In genomic region chr12:106290666-106291065, GRCh38 we compare ENCODE assay signal across 17 cellular contexts. TPM values are rescaled to one million over a fixed set of nuclear protein-coding genes. Genes with fewer than 3 reads are reported as not detected.
DNase-seq lines count a peak whose midpoint lies in the region; ATAC-seq, FAIRE-seq and TF ChIP-seq lines count a peak whose summit lies in the region.
"Had no signal": no experiment of that assay in that cellular context is flagged by ENCODE, and none has a peak within 500 bp of the region (broad histone marks: within the 10 kb centered on the region; RNA-seq: fewer than 3 reads in every experiment).

No MANE protein-coding gene starts in this region.

- CTCF ChIA-PET in A549 (lab: Yijun Ruan, JAX) = interaction anchor here (0.6 to 1.8 kb wide), 6 partner anchors 10 to 67 kb away, joined by 3 to 5 read pairs (median 4); partner anchors contain the start of gene POLR3B

- TF ChIP-seq CTCF in A549 (IDR thresholded peaks at IDR 0.05) (no peak), VCaP (conservative IDR thresholded peaks at IDR 0.05) (no peak), mucosa of descending colon (IDR thresholded peaks at IDR 0.05) (no peak)

- ATAC-seq in A549 = no peak
- peak; percentile 69 for ATAC-seq in mucosa of descending colon
- no peak for ATAC-seq in left cardiac atrium

- POLR2A ChIA-PET in A549 (lab: Yijun Ruan, JAX) = interaction anchor here (1.7 kb wide), 1 partner anchor 44 kb away, joined by 3 read pairs; no protein-coding TSS in a partner anchor

- FAIRE-seq in A549 (lab: Jason Lieb, UNC) = no peak
- FAIRE-seq: A204.1, G401.6, GM12891 had no signal

- WGBS in A549 (ENCODE audit: missing lambda C conversion rate) = 54% methylated on average over 2 of the region's 2 CpGs

- intact Hi-C loops in mucosa of descending colon (cut with DNase I, micrococcal nuclease) = no loop called here
- intact Hi-C loops in left cardiac atrium (cut with DNase I) = no loop called here

- 0 out of 3 replicates have a peak, but pooled peaks cover 5% of the 10 kb centered on the region for H3K9me3 ChIP-seq in A549
- H3K9me3 ChIP-seq in mucosa of descending colon = no peaks in the 10 kb centered on the region
- H3K9me3 ChIP-seq: BE2C had no signal

- H3K4me3 ChIP-seq in A549 (no peak overlapping the region), mucosa of descending colon (no peak overlapping the region)

- no peaks in the 10 kb centered on the region for H3K36me3 ChIP-seq in mucosa of descending colon (ENCODE audit: low read depth)
- H3K36me3 ChIP-seq: BE2C had no signal

- no peak for TF ChIP-seq POLR2A in A549 (IDR thresholded peaks at IDR 0.05; ENCODE audit: low read length)

- TF ChIP-seq EP300 in A549 (IDR thresholded peaks at IDR 0.05) = no peak

- no peak for DNase-seq in A549 (ENCODE audit: low read depth in 1 of 2, low spot score in 1 of 2)
- DNase-seq in DMS53 (lab: John Stamatoyannopoulos, UW) = peak; percentile 74
- DNase-seq in mucosa of descending colon = no peak
- DNase-seq in NCI-H82 treated with DMSO at 0.1 percent for 48 hours (lab: John Stamatoyannopoulos, UW; ENCODE audit: unreplicated experiment) = no peak
- no peak for DNase-seq in left cardiac atrium
- no peak for DNase-seq in COLO829 (ENCODE audit: low spot score)
- DNase-seq: BE2C; CD4-positive, alpha-beta memory T cell; DMS79 treated with DMSO at 0.1 percent for 48 hours; EL; GOT3; H9 had no signal

- no peak for TF ChIP-seq RAD21 in A549 (conservative IDR thresholded peaks at IDR 0.05 in 1 of 2, IDR thresholded peaks at IDR 0.05 in 1 of 2)

- peak overlapping the region; percentile 95 to 98; a peak in 5 of 6 replicates for H3K27ac ChIP-seq in A549
- H3K27ac ChIP-seq in VCaP = peak overlapping the region; percentile 5; the same call in 1 of the 2 replicates
- H3K27ac ChIP-seq: C4-2B had no signal

- H3K4me1 ChIP-seq in A549 (peaks cover 31% of the 10 kb centered on the region), mucosa of descending colon (ENCODE audit: low read depth) (no peaks in the 10 kb centered on the region)
- H3K4me1 ChIP-seq: BE2C had no signal

- H3K4me2 ChIP-seq in A549 = no peak overlapping the region

TF ChIP-seq in A549, 52 proteins besides CTCF, POLR2A, EP300 and RAD21:
- no peak for TF ChIP-seq RCOR1 (IDR thresholded peaks at IDR 0.05; ENCODE audit: low read depth, low read length)
- TF ChIP-seq MAX (IDR thresholded peaks at IDR 0.05) = no peak
- TF ChIP-seq EHMT2 (IDR thresholded peaks at IDR 0.05; ENCODE audit: low read depth) = no peak
- TF ChIP-seq E2F6 (IDR thresholded peaks at IDR 0.05; ENCODE audit: borderline replicate concordance, low read depth) = no peak
- no peak for TF ChIP-seq HEYL (CRISPR knock-in tag; IDR thresholded peaks at IDR 0.05)
- no peak for TF ChIP-seq POLR2AphosphoS2 (conservative IDR thresholded peaks at IDR 0.05; ENCODE audit: low read length)
- no peak for TF ChIP-seq ELK1 (IDR thresholded peaks at IDR 0.05; ENCODE audit: low read depth, low read length)
- TF ChIP-seq CBX2 (IDR thresholded peaks at IDR 0.05; ENCODE audit: borderline replicate concordance, low read depth) = no peak
- no peak for TF ChIP-seq CHD4 (IDR thresholded peaks at IDR 0.05; ENCODE audit: borderline replicate concordance)
- no peak for TF ChIP-seq RARB (CRISPR knock-in tag; IDR thresholded peaks at IDR 0.05)

RNA-seq across cellular contexts. Expression of gene TCP11L2, which starts 11.9 kb away (rescaled TPM):
- 16.6 and 19.7 TPM in 2 replicates for polyA plus RNA-seq in A549 (2011; rRNA removed)
- 1.1 and 1.5 TPM in 2 replicates for polyA plus RNA-seq in A549 (2012; cell fraction: cytosol; rRNA removed)
- 1.7 and 2.4 TPM in 2 replicates for polyA plus RNA-seq in A549 (2012; cell fraction: nucleus; rRNA removed)
- polyA plus RNA-seq in A549 (2017; fragmentation: RNase III; extraction: RNeasy Plus Mini Kit Qiagen cat#74134 plus additional on column Dnase treatment) = 1.8 to 4.9 TPM (median 4.1 TPM) in 3 replicates
- 36.1 and 48.5 TPM in 2 replicates for polyA minus RNA-seq in A549 (2011; rRNA and poly(A)+ RNA removed)
- total RNA-seq in mucosa of descending colon = 10 to 100 TPM; 32.1 to 54.5 (median 44.8) TPM
- 10 to 100 TPM; 41.5 to 52.5 TPM for total RNA-seq in left cardiac atrium

RNA-seq across cellular contexts. Expression of gene CKAP4, which starts 42.8 kb away (rescaled TPM):
- polyA plus RNA-seq in A549 (2011; rRNA removed) (96.5 and 108 TPM in 2 replicates), A549 (2017; fragmentation: RNase III; extraction: RNeasy Plus Mini Kit Qiagen cat#74134 plus additional on column Dnase treatment) (62.6 to 71.7 TPM (median 70.4 TPM) in 3 replicates)
- polyA plus RNA-seq in A549 (2012; cell fraction: cytosol; rRNA removed) = 39.5 and 50.8 TPM in 2 replicates
- polyA plus RNA-seq in A549 (2012; cell fraction: nucleus; rRNA removed) = 59.8 and 68.1 TPM in 2 replicates
- 36.8 and 40.3 TPM in 2 replicates for polyA minus RNA-seq in A549 (2011; rRNA and poly(A)+ RNA removed)
- total RNA-seq in mucosa of descending colon (100 to 1,000 TPM in 1 of 3 donors, 10 to 100 TPM in 2; 40.6 to 103 (median 46.8) TPM), left cardiac atrium (10 to 100 TPM; 36.2 to 56.4 TPM)
